1 cellular context compared by ENCODE assay signal in the genomic region with DNA sequence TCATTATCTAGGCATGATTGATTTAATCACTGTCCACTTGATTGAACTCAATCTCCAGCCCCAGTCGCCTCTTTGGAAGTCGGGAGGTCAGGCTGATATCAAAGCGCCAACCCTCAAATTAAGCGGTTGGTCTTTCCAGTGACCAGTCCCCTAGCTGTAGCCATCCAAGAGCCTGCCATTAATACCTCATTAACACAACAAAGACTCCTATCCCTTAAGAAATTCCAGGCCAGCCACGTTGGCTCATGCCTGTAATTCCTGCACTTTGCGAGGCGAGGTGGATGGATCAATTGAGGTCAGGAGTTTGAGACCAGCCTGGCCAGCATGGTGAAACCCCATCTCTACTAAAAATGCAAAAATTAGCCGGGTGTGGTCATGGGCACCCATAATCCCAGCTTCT.
TF ChIP-seq lines count a peak whose summit lies in the region.

No MANE protein-coding gene starts in this region.

TF ChIP-seq in GM23338, 12 proteins besides CTCF, POLR2A, EP300 and RAD21 (continued from another document):
- TF ChIP-seq, protein P1, sequence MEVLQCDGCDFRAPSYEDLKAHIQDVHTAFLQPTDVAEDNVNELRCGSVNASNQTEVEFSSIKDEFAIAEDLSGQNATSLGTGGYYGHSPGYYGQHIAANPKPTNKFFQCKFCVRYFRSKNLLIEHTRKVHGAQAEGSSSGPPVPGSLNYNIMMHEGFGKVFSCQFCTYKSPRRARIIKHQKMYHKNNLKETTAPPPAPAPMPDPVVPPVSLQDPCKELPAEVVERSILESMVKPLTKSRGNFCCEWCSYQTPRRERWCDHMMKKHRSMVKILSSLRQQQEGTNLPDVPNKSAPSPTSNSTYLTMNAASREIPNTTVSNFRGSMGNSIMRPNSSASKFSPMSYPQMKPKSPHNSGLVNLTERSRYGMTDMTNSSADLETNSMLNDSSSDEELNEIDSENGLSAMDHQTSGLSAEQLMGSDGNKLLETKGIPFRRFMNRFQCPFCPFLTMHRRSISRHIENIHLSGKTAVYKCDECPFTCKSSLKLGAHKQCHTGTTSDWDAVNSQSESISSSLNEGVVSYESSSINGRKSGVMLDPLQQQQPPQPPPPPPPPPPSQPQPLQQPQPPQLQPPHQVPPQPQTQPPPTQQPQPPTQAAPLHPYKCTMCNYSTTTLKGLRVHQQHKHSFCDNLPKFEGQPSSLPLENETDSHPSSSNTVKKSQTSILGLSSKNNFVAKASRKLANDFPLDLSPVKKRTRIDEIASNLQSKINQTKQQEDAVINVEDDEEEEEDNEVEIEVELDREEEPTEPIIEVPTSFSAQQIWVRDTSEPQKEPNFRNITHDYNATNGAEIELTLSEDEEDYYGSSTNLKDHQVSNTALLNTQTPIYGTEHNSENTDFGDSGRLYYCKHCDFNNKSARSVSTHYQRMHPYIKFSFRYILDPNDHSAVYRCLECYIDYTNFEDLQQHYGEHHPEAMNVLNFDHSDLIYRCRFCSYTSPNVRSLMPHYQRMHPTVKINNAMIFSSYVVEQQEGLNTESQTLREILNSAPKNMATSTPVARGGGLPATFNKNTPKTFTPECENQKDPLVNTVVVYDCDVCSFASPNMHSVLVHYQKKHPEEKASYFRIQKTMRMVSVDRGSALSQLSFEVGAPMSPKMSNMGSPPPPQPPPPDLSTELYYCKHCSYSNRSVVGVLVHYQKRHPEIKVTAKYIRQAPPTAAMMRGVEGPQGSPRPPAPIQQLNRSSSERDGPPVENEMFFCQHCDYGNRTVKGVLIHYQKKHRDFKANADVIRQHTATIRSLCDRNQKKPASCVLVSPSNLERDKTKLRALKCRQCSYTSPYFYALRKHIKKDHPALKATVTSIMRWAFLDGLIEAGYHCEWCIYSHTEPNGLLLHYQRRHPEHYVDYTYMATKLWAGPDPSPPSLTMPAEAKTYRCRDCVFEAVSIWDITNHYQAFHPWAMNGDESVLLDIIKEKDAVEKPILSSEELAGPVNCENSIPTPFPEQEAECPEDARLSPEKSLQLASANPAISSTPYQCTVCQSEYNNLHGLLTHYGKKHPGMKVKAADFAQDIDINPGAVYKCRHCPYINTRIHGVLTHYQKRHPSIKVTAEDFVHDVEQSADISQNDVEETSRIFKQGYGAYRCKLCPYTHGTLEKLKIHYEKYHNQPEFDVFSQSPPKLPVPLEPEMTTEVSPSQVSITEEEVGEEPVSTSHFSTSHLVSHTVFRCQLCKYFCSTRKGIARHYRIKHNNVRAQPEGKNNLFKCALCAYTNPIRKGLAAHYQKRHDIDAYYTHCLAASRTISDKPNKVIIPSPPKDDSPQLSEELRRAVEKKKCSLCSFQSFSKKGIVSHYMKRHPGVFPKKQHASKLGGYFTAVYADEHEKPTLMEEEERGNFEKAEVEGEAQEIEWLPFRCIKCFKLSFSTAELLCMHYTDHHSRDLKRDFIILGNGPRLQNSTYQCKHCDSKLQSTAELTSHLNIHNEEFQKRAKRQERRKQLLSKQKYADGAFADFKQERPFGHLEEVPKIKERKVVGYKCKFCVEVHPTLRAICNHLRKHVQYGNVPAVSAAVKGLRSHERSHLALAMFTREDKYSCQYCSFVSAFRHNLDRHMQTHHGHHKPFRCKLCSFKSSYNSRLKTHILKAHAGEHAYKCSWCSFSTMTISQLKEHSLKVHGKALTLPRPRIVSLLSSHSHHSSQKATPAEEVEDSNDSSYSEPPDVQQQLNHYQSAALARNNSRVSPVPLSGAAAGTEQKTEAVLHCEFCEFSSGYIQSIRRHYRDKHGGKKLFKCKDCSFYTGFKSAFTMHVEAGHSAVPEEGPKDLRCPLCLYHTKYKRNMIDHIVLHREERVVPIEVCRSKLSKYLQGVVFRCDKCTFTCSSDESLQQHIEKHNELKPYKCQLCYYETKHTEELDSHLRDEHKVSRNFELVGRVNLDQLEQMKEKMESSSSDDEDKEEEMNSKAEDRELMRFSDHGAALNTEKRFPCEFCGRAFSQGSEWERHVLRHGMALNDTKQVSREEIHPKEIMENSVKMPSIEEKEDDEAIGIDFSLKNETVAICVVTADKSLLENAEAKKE (CRISPR knock-in tag; IDR thresholded peaks at IDR 0.05): 0 out of 2 replicates have a peak, but pooled peaks have one; percentile 2
- no peak for TF ChIP-seq ZNF331 (CRISPR knock-in tag; IDR thresholded peaks at IDR 0.05; ENCODE audit: low read depth)
- TF ChIP-seq CREB1 (CRISPR knock-in tag; IDR thresholded peaks at IDR 0.05; ENCODE audit: low read depth): 0 out of 2 replicates have a peak, but pooled peaks have one; percentile 16
- TF ChIP-seq, protein P2, sequence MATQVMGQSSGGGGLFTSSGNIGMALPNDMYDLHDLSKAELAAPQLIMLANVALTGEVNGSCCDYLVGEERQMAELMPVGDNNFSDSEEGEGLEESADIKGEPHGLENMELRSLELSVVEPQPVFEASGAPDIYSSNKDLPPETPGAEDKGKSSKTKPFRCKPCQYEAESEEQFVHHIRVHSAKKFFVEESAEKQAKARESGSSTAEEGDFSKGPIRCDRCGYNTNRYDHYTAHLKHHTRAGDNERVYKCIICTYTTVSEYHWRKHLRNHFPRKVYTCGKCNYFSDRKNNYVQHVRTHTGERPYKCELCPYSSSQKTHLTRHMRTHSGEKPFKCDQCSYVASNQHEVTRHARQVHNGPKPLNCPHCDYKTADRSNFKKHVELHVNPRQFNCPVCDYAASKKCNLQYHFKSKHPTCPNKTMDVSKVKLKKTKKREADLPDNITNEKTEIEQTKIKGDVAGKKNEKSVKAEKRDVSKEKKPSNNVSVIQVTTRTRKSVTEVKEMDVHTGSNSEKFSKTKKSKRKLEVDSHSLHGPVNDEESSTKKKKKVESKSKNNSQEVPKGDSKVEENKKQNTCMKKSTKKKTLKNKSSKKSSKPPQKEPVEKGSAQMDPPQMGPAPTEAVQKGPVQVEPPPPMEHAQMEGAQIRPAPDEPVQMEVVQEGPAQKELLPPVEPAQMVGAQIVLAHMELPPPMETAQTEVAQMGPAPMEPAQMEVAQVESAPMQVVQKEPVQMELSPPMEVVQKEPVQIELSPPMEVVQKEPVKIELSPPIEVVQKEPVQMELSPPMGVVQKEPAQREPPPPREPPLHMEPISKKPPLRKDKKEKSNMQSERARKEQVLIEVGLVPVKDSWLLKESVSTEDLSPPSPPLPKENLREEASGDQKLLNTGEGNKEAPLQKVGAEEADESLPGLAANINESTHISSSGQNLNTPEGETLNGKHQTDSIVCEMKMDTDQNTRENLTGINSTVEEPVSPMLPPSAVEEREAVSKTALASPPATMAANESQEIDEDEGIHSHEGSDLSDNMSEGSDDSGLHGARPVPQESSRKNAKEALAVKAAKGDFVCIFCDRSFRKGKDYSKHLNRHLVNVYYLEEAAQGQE (IDR thresholded peaks at IDR 0.05; ENCODE audit: unreplicated experiment): no peak
- TF ChIP-seq EZH2phosphoT487 (IDR thresholded peaks at IDR 0.05; ENCODE audit: unreplicated experiment): no peak
- TF ChIP-seq NANOG (IDR thresholded peaks at IDR 0.05; ENCODE audit: borderline replicate concordance): peak; percentile 55; the same call in 1 of the 2 replicates
